ENCODE assay signal across 8 cellular contexts in genomic region chr7:99437946-99438572, GRCh38. TPM values are rescaled to one million over a fixed set of nuclear protein-coding genes. Genes with fewer than 3 reads are reported as not detected.
DNase-seq lines count a peak whose midpoint lies in the region; ATAC-seq and TF ChIP-seq lines count a peak whose summit lies in the region.

No MANE protein-coding gene starts in this region.

- peak in 7 of 8 donors; percentile 2 to 50 (median 29) for ATAC-seq in heart right ventricle
- ATAC-seq in HG02870 (IDR thresholded peaks at IDR 0.05; ENCODE audit: unreplicated experiment): no peak

- peaks cover 2 to 52% (median 24%) of the 10 kb centered on the region in 9 donors for H3K4me1 ChIP-seq in heart right ventricle
- peaks cover 24 to 33% (median 27%) of the 10 kb centered on the region in 3 donors for H3K4me1 ChIP-seq in skeletal muscle tissue (ENCODE audit: control insufficient read depth in 3 of 3, insufficient read depth in 3 of 3, low read length in 3 of 3)

- H3K9me3 ChIP-seq in heart right ventricle (no peaks in the 10 kb centered on the region), skeletal muscle tissue (ENCODE audit: control insufficient read depth in 3 of 3, low read length in 3 of 3) (no peaks in the 10 kb centered on the region)

- H3K4me3 ChIP-seq in WI38 (ENCODE audit: low read depth, low read length) (peak overlapping the region; percentile 78), heart right ventricle (peak overlapping the region; percentile 77 to 99 (median 93)), skeletal muscle tissue (ENCODE audit: low read length in 3 of 3) (peak overlapping the region; percentile 88 to 95 (median 91))

- H3K9ac ChIP-seq in skeletal muscle tissue (ENCODE audit: low read depth in 1 of 3, low read length in 3 of 3): peak overlapping the region; percentile 95 to 98 (median 97)

- H3K27me3 Mint-ChIP-seq in activated naive CD4-positive, alpha-beta T cell treated with anti-CD3 and anti-CD28 coated beads, Interleukin-2, amount 50 U/mL, for 24 hours: no peaks in the 10 kb centered on the region

- H3K27me3 ChIP-seq in heart right ventricle: no peaks in the 10 kb centered on the region
- no peaks in the 10 kb centered on the region for H3K27me3 ChIP-seq in skeletal muscle tissue (ENCODE audit: control insufficient read depth in 3 of 3, insufficient read depth in 3 of 3, low read length in 3 of 3)

- intact Hi-C loops in heart right ventricle (cut with DNase I): no loop called here

- H3K36me3 Mint-ChIP-seq in activated naive CD4-positive, alpha-beta T cell treated with anti-CD3 and anti-CD28 coated beads, Interleukin-2, amount 50 U/mL, for 24 hours: peaks cover 8% of the 10 kb centered on the region

- peak overlapping the region; percentile 98 for H3K4me3 Mint-ChIP-seq in activated naive CD4-positive, alpha-beta T cell treated with anti-CD3 and anti-CD28 coated beads, Interleukin-2, amount 50 U/mL, for 24 hours

- TF ChIP-seq CTCF in WI38 (IDR thresholded peaks at IDR 0.05; ENCODE audit: low read depth, low read length) (no peak), heart right ventricle (IDR thresholded peaks at IDR 0.05) (no peak)

- WGBS in heart right ventricle, 2 donors: 17 to 19% methylated on average over 20 of the region's 20 CpGs

- H3K4me1 Mint-ChIP-seq in activated naive CD4-positive, alpha-beta T cell treated with anti-CD3 and anti-CD28 coated beads, Interleukin-2, amount 50 U/mL, for 24 hours: peaks cover 28% of the 10 kb centered on the region

- H3K36me3 ChIP-seq in heart right ventricle: peaks cover 0 to 35% (median 13%) of the 10 kb centered on the region in 9 donors
- H3K36me3 ChIP-seq in skeletal muscle tissue (ENCODE audit: control insufficient read depth in 3 of 3, insufficient read depth in 3 of 3, low read length in 3 of 3): peaks cover 14 to 19% (median 18%) of the 10 kb centered on the region in 3 donors

- H3K9me3 Mint-ChIP-seq in activated naive CD4-positive, alpha-beta T cell treated with anti-CD3 and anti-CD28 coated beads, Interleukin-2, amount 50 U/mL, for 24 hours: no peaks in the 10 kb centered on the region

- peak overlapping the region; percentile 97 for H3K27ac Mint-ChIP-seq in activated naive CD4-positive, alpha-beta T cell treated with anti-CD3 and anti-CD28 coated beads, Interleukin-2, amount 50 U/mL, for 24 hours

- H3K27ac ChIP-seq in heart right ventricle (peak overlapping the region in 9 of 10 donors; percentile 71 to 94 (median 89)), skeletal muscle tissue (ENCODE audit: low read depth, low read length) (peak overlapping the region; percentile 91)

- no peak for DNase-seq in activated naive CD4-positive, alpha-beta T cell (lab: John Stamatoyannopoulos, UW)
- DNase-seq in heart right ventricle: no peak
- no peak for DNase-seq in T1000 (lab: John Stamatoyannopoulos, UW)
- DNase-seq in SKM-1 treated with dmso at 0.1 percent for 144 hours (lab: John Stamatoyannopoulos, UW; ENCODE audit: unreplicated experiment): no peak

RNA-seq across cellular contexts. Expression of gene PTCD1, which starts 0.5 kb away (rescaled TPM):
- total RNA-seq in heart right ventricle (1 to 10 TPM; 2.7 to 4.8 (median 3.1) TPM), skeletal muscle tissue (5.7 TPM)
- polyA plus RNA-seq in heart right ventricle: 1 to 10 TPM; 2.4 to 3.2 TPM

RNA-seq across cellular contexts. Expression of gene CPSF4, which starts 0.7 kb away (rescaled TPM):
- total RNA-seq in heart right ventricle (10 to 100 TPM; 12.6 to 21.7 (median 15.7) TPM), skeletal muscle tissue (29.2 TPM)
- polyA plus RNA-seq in heart right ventricle: 10 to 100 TPM; 19.7 to 20.7 TPM

RNA-seq across cellular contexts. Expression of gene ATP5MF, which starts 27.9 kb away (rescaled TPM):
- total RNA-seq in heart right ventricle (100 to 1,000 TPM; 571 to 924 (median 746) TPM), skeletal muscle tissue (667 TPM)
- 1,000 to 10,000 TPM; 2,534 to 4,161 TPM for polyA plus RNA-seq in heart right ventricle

RNA-seq across cellular contexts. Expression of gene BUD31, which starts 29.3 kb away (rescaled TPM):
- total RNA-seq in heart right ventricle (10 to 100 TPM; 28.3 to 59.7 (median 40.9) TPM), skeletal muscle tissue (44.4 TPM)
- 100 to 1,000 TPM in 1 of 2 donors, 10 to 100 TPM in 1; 81.7 to 116 TPM for polyA plus RNA-seq in heart right ventricle

RNA-seq across cellular contexts. Expression of gene PDAP1, which starts 29.7 kb away (rescaled TPM):
- total RNA-seq in heart right ventricle (100 to 1,000 TPM in 3 of 10 donors, 10 to 100 TPM in 7; 89.7 to 130 (median 97.6) TPM), skeletal muscle tissue (10.4 TPM)
- polyA plus RNA-seq in heart right ventricle: 100 to 1,000 TPM in 1 of 2 donors, 10 to 100 TPM in 1; 71.4 to 312 TPM
